In the genomic region with DNA sequence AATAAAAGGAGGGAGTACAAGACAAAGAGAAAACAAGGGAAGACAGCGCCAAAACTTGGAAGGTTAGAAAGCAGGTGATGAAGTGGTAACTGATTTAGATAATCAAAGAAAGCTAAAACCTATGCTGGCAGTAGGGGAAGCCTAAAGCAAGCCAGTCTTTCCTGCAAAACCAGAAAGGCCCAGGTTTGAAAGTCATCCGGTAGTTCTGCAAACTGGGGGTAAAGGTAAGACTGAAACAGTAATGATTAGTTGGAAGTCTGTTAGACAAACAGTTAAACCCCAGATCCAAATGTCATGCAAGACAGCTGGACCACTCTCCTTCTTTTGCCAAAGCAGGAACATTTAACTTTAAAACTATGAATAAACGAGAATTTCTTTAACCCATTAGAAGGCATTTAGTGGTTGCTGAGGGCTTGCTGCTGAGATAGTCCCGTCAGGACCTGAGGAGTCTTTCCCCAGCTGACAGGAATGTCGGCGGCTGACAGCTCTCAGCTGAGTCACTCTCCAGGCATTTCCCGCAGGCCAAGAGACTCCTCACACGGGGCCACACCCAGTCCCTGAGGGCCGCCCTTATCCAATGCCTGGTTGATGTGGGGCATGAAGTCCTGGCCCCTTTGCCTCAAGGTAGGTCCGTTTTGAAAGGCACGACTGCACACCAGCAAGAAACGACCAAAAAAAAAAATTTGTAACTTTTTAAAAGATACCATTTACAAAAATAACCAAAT, we compare ENCODE assay signal across 9 cellular contexts. TPM values are rescaled to one million over a fixed set of nuclear protein-coding genes. Genes with fewer than 3 reads are reported as not detected.
DNase-seq lines count a peak whose midpoint lies in the region; TF ChIP-seq lines count a peak whose summit lies in the region.
"Had no signal": no experiment of that assay in that cellular context is flagged by ENCODE, and none has a peak within 500 bp of the region (broad histone marks: within the 10 kb centered on the region; RNA-seq: fewer than 3 reads in every experiment).

No MANE protein-coding gene starts in this region.

- no peaks in the 10 kb centered on the region for H3K9me3 Mint-ChIP-seq in Calu3 (ENCODE audit: low read depth, unreplicated experiment)

- H3K27me3 ChIP-seq in Peyer's patch, result no peaks in the 10 kb centered on the region
- no peaks in the 10 kb centered on the region for H3K27me3 ChIP-seq in dorsolateral prefrontal cortex

- no peaks in the 10 kb centered on the region for H3K36me3 Mint-ChIP-seq in Calu3 (ENCODE audit: insufficient read depth, unreplicated experiment)

- BruUV-seq in Calu3 (replicated peaks; lab: Mats Ljungman, UMichigan), result no TSS peak

- H3K4me3 ChIP-seq in Peyer's patch (no peak overlapping the region), fibroblast of mammary gland (ENCODE audit: control insufficient read depth, low read depth, low read length) (no peak overlapping the region), dorsolateral prefrontal cortex (no peak overlapping the region)

- H3K36me3 ChIP-seq in Peyer's patch, result no peaks in the 10 kb centered on the region

- peak overlapping the region; percentile 44 for H3K4me3 Mint-ChIP-seq in Calu3 (ENCODE audit: low read depth, unreplicated experiment)

- no peak for TF ChIP-seq POLR2A in Peyer's patch (IDR thresholded peaks at IDR 0.05)

- no peak for TF ChIP-seq CTCF in Calu3 (IDR thresholded peaks at IDR 0.05; ENCODE audit: unreplicated experiment)
- no peak for TF ChIP-seq CTCF in Peyer's patch (IDR thresholded peaks at IDR 0.05)
- no peak for TF ChIP-seq CTCF in fibroblast of mammary gland (conservative IDR thresholded peaks at IDR 0.05; ENCODE audit: control insufficient read depth, insufficient read depth, low read depth, low read length)
- no peak for TF ChIP-seq CTCF in dorsolateral prefrontal cortex (IDR thresholded peaks at IDR 0.05 in 54 of 56, conservative IDR thresholded peaks at IDR 0.05 in 2 of 56; ENCODE audit: low read depth in 1 of 56, partially characterized antibody in 56 of 56)

- CTCF ChIA-PET in Calu3 (lab: Charles Lee), result no interaction called here

- no peaks in the 10 kb centered on the region for H3K27me3 Mint-ChIP-seq in Calu3 (ENCODE audit: unreplicated experiment)

- intact Hi-C loops in Calu3 (cut with micrococcal nuclease; ENCODE audit: unreplicated experiment), result loop anchor here (2.0 kb wide), 1 partner anchor 258 kb away; no protein-coding TSS in a partner anchor
- intact Hi-C loops in dorsolateral prefrontal cortex (cut with DNase I), result no loop called here

- peaks cover 28% of the 10 kb centered on the region for H3K4me1 Mint-ChIP-seq in Calu3 (ENCODE audit: low read depth, unreplicated experiment)

- no peaks in the 10 kb centered on the region for H3K4me1 ChIP-seq in Peyer's patch

- DNase-seq in Calu3 (peak; percentile 75), Peyer's patch (peak in 2 of 3 donors; percentile 78 to 85), fibroblast of mammary gland (ENCODE audit: low read depth) (peak; percentile 85), non-pigmented ciliary epithelial cell (ENCODE audit: low read depth) (peak; percentile 60), SKM-1 (lab: John Stamatoyannopoulos, UW; ENCODE audit: unreplicated experiment) (no peak), globus pallidus (ENCODE audit: low spot score) (no peak), activated T-cell treated with anti-CD3 and anti-CD28 coated beads for 4 hours (no peak), dorsolateral prefrontal cortex (no peak)
- DNase-seq: central memory CD4-positive, alpha-beta T cell had no signal

- no peak overlapping the region for H3K27ac ChIP-seq in Peyer's patch
- no peak overlapping the region for H3K27ac ChIP-seq in dorsolateral prefrontal cortex

- peak overlapping the region; percentile 18 for H3K27ac Mint-ChIP-seq in Calu3 (ENCODE audit: unreplicated experiment)

- no peaks in the 10 kb centered on the region for H3K9me3 ChIP-seq in Peyer's patch

RNA-seq across cellular contexts. Expression of a gene that starts 36.3 kb away (rescaled TPM):
- total RNA-seq in Calu3 (2022), result 2.9 and 4.6 TPM in 2 replicates
- total RNA-seq in Peyer's patch, result under 1 TPM in 1 of 4 donors, not detected in 3; 0.54 TPM
- total RNA-seq in dorsolateral prefrontal cortex, result 1 to 10 TPM in 91 of 120 experiments, under 1 TPM in 29; 0.36 to 5.7 (median 1.5) TPM

Comparison
In these comparisons a context has a peak if more than half of its experiments do, and no peak if none do; other contexts are left out.
1. DNase-seq: peak in Calu3 (single experiment), Peyer's patch (2 of 3), fibroblast of mammary gland (single experiment) and non-pigmented ciliary epithelial cell (single experiment); none in SKM-1 (single experiment), globus pallidus (single experiment), activated T-cell treated with anti-CD3 and anti-CD28 coated beads for 4 hours (single experiment) and dorsolateral prefrontal cortex (0 of 10).